In the genomic region with DNA sequence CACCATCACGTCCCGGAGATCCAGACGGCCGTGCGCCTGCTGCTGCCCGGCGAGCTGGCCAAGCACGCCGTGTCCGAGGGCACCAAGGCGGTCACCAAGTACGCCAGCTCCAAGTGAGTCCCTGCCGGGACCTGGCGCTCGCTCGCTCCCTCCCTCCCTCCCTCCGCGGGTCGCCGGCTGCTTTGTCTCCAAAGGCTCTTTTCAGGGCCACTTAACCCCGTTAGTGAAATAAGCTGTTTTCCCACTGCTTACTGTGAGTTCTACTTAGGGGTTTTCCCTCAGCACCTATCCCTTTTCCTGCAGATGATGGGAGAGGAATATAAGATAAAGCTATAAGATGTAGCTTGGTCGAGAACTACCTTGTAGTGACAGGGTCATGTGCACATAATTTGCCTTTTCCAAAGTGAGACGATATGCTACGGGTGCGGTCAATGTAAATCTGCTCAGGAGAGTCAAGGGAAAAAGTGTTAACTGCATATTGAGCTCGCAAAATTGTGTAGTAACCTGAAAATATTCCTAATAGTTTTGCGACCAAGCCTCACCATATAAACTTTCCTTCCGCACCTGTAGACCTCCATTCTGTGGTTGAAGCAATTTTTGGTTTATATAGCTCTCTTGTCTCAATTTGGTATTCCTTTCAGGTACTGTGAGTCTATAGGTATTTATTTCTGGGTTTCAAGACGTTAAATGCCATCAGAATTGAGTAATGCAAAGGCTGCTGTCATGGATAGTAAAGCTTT, we compare ENCODE assay signal across 8 cellular contexts. TPM values are rescaled to one million over a fixed set of nuclear protein-coding genes. Genes with fewer than 3 reads are reported as not detected.
A peak's percentile ranks its signal among the peaks of the same experiment; 100 is the strongest.
DNase-seq lines count a peak whose midpoint lies in the region; ATAC-seq lines count a peak whose summit lies in the region.

No MANE protein-coding gene starts in this region.

- no peaks in the 10 kb centered on the region for H3K9me3 ChIP-seq in iPS-18c (ENCODE audit: control insufficient read depth, insufficient read depth, low read length)

- peak overlapping the region; percentile 94 for H3K27ac Mint-ChIP-seq in activated CD4-positive, alpha-beta T cell treated with anti-CD3 and anti-CD28 coated beads, Interleukin-2, amount 10 ng/mL, durations not matched to agents 24 days and 14 days
- peak overlapping the region; percentile 96 for H3K27ac Mint-ChIP-seq in activated naive CD8-positive, alpha-beta T cell
- peak overlapping the region; percentile 87 for H3K27ac Mint-ChIP-seq in stimulated activated effector memory CD8-positive, alpha-beta T cell treated with anti-CD3 and anti-CD28 coated beads, Interleukin-12 subunit alpha, Interleukin-12 subunit beta, amount 100 ng/mL, for 72 hours

- intact Hi-C loops in activated CD4-positive, alpha-beta T cell treated with anti-CD3 and anti-CD28 coated beads, Interleukin-2, amount 10 ng/mL, durations not matched to agents 24 days and 14 days (cut with micrococcal nuclease) = no loop called here

- no peaks in the 10 kb centered on the region for H3K27me3 Mint-ChIP-seq in activated CD4-positive, alpha-beta T cell treated with anti-CD3 and anti-CD28 coated beads, Interleukin-2, amount 10 ng/mL, durations not matched to agents 24 days and 14 days
- no peaks in the 10 kb centered on the region for H3K27me3 Mint-ChIP-seq in activated naive CD8-positive, alpha-beta T cell

- peaks cover 30% of the 10 kb centered on the region for H3K36me3 Mint-ChIP-seq in activated CD4-positive, alpha-beta T cell treated with anti-CD3 and anti-CD28 coated beads, Interleukin-2, amount 10 ng/mL, durations not matched to agents 24 days and 14 days (ENCODE audit: low read depth)
- H3K36me3 Mint-ChIP-seq in activated naive CD8-positive, alpha-beta T cell = peaks cover 6% of the 10 kb centered on the region
- peaks cover 35% of the 10 kb centered on the region for H3K36me3 Mint-ChIP-seq in stimulated activated effector memory CD8-positive, alpha-beta T cell treated with anti-CD3 and anti-CD28 coated beads, Interleukin-12 subunit alpha, Interleukin-12 subunit beta, amount 100 ng/mL, for 72 hours

- peaks cover 39% of the 10 kb centered on the region for H3K4me1 Mint-ChIP-seq in activated CD4-positive, alpha-beta T cell treated with anti-CD3 and anti-CD28 coated beads, Interleukin-2, amount 10 ng/mL, durations not matched to agents 24 days and 14 days
- peaks cover 44% of the 10 kb centered on the region for H3K4me1 Mint-ChIP-seq in activated naive CD8-positive, alpha-beta T cell (ENCODE audit: low read depth)
- peaks cover 36% of the 10 kb centered on the region for H3K4me1 Mint-ChIP-seq in stimulated activated effector memory CD8-positive, alpha-beta T cell treated with anti-CD3 and anti-CD28 coated beads, Interleukin-12 subunit alpha, Interleukin-12 subunit beta, amount 100 ng/mL, for 72 hours

- no peak for ATAC-seq in stimulated activated effector memory CD8-positive, alpha-beta T cell treated with anti-CD3 and anti-CD28 coated beads, Interleukin-12 subunit alpha, Interleukin-12 subunit beta, amount 100 ng/mL, for 72 hours
- no peak for ATAC-seq in GM21717 (IDR thresholded peaks at IDR 0.05; ENCODE audit: unreplicated experiment)
- no peak for ATAC-seq in GM19455 (IDR thresholded peaks at IDR 0.05; ENCODE audit: unreplicated experiment)

- peak overlapping the region; percentile 68 for H3K4me3 ChIP-seq in iPS-18c (ENCODE audit: insufficient read depth, low read depth, low read length)

- no peaks in the 10 kb centered on the region for H3K9me3 Mint-ChIP-seq in activated CD4-positive, alpha-beta T cell treated with anti-CD3 and anti-CD28 coated beads, Interleukin-2, amount 10 ng/mL, durations not matched to agents 24 days and 14 days
- no peaks in the 10 kb centered on the region for H3K9me3 Mint-ChIP-seq in activated naive CD8-positive, alpha-beta T cell (ENCODE audit: low read depth)
- H3K9me3 Mint-ChIP-seq in stimulated activated effector memory CD8-positive, alpha-beta T cell treated with anti-CD3 and anti-CD28 coated beads, Interleukin-12 subunit alpha, Interleukin-12 subunit beta, amount 100 ng/mL, for 72 hours = no peaks in the 10 kb centered on the region

- DNase-seq in activated CD4-positive, alpha-beta T cell treated with anti-CD3 and anti-CD28 coated beads, Interleukin-2, amount 10 ng/mL, durations not matched to agents 24 days and 14 days = peak; percentile 70
- DNase-seq in activated CD4-positive, alpha-beta T cell treated with anti-CD3 and anti-CD28 coated beads, Interleukin-2, amount 50 U/mL, for 4 hours = no peak
- peak in 1 of 2 donors; percentile 53 for DNase-seq in stimulated activated effector memory CD8-positive, alpha-beta T cell treated with anti-CD3 and anti-CD28 coated beads, Interleukin-12 subunit alpha, Interleukin-12 subunit beta, amount 100 ng/mL, for 72 hours (ENCODE audit: low spot score in 2 of 2)
- DNase-seq in activated CD8-positive, alpha-beta memory T cell treated with anti-CD3 and anti-CD28 coated beads for 24 hours = no peak

- peak overlapping the region; percentile 92 for H3K4me3 Mint-ChIP-seq in activated CD4-positive, alpha-beta T cell treated with anti-CD3 and anti-CD28 coated beads, Interleukin-2, amount 10 ng/mL, durations not matched to agents 24 days and 14 days
- H3K4me3 Mint-ChIP-seq in activated naive CD8-positive, alpha-beta T cell = peak overlapping the region; percentile 93
- H3K4me3 Mint-ChIP-seq in stimulated activated effector memory CD8-positive, alpha-beta T cell treated with anti-CD3 and anti-CD28 coated beads, Interleukin-12 subunit alpha, Interleukin-12 subunit beta, amount 100 ng/mL, for 72 hours = peak overlapping the region; percentile 78

RNA-seq across cellular contexts. Expression of gene BOLA1, which starts 55.9 kb away (rescaled TPM):
- total RNA-seq in activated CD4-positive, alpha-beta T cell treated with anti-CD3 and anti-CD28 coated beads, Interleukin-2, amount 10 ng/mL, durations not matched to agents 24 days and 14 days = 25.8 and 26.6 TPM in 2 replicates
